2 cellular contexts compared by ENCODE assay signal in the genomic region with DNA sequence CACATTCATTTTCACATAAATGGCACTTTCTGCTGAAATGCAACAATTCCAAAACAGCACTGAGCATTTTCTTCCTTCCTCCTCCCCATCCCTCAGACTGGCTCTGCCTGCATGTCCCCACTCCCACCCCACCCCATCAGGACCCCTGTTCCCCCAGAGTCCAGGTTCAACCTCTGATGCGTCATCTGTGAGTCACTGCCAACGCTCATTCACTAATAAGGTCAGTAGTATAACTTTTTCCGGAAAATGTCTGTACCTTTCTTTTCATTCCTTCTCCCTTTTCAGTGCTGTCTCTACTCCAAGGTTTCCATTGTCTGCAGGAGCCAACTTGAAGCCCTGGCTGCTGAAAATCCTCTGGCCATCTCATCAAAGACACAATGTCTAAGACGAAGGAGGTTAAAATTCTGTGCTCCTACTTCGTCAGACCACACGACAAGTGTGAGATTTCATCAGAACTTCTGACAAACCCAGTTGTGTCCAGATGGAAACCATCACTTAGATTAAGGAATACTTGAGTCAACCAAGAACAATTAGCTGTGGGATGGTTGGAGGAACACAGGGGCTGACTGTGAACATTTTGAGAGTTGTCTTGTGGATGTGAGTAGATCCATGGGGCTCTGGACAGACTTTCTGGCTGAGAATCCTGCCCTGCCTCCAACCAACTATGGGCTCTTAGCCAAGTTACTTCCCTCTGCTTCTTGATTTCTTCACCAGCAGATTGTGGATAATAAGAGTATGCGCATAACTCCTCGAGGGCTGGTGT.
TF ChIP-seq lines count a peak whose summit lies in the region.

No MANE protein-coding gene starts in this region.

TF ChIP-seq in HCT116, 20 proteins besides CTCF, POLR2A, EP300 and RAD21:
- TF ChIP-seq FOSL1 (IDR thresholded peaks at IDR 0.05; ENCODE audit: low read depth) (peak; percentile 71), JUND (IDR thresholded peaks at IDR 0.05) (peak; percentile 37), SP1 (IDR thresholded peaks at IDR 0.05; ENCODE audit: low read depth) (no peak), SRF (IDR thresholded peaks at IDR 0.05; ENCODE audit: low read depth) (peak; percentile 86)
- TF ChIP-seq, protein P1, sequence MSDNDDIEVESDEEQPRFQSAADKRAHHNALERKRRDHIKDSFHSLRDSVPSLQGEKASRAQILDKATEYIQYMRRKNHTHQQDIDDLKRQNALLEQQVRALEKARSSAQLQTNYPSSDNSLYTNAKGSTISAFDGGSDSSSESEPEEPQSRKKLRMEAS (IDR thresholded peaks at IDR 0.05), result peak; percentile 22; the same call in 1 of the 2 replicates

TF ChIP-seq in K562, 482 proteins besides CTCF, POLR2A, EP300 and RAD21:
- peak in 1 of 2 experiments; percentile 64; a peak in 1 of 4 replicates for TF ChIP-seq SRF (CRISPR knock-in tag; IDR thresholded peaks at IDR 0.05)
- TF ChIP-seq ZBTB7A (IDR thresholded peaks at IDR 0.05; ENCODE audit: borderline replicate concordance, control insufficient read depth, low read depth, low read length), result peak; percentile 38; the same call in 1 of the 2 replicates
- TF ChIP-seq NFIC (IDR thresholded peaks at IDR 0.05), result peak; percentile 35
- TF ChIP-seq FOSL1 (tag; conservative IDR thresholded peaks at IDR 0.05), result peak; percentile 81
- TF ChIP-seq ATF3 (IDR thresholded peaks at IDR 0.05), result peak; percentile 64
- no peak for TF ChIP-seq ATF3 (CRISPR knock-in tag; conservative IDR thresholded peaks at IDR 0.05)
- TF ChIP-seq THAP7 (CRISPR knock-in tag; IDR thresholded peaks at IDR 0.05), result no peak
- TF ChIP-seq MCM7 (IDR thresholded peaks at IDR 0.05), result no peak
- TF ChIP-seq JUND (IDR thresholded peaks at IDR 0.05; ENCODE audit: borderline replicate concordance, low read depth, low read length), result peak; percentile 36; the same call in 1 of the 2 replicates
- no peak for TF ChIP-seq JUND (tag; IDR thresholded peaks at IDR 0.05; ENCODE audit: borderline replicate concordance, low read depth, low read length)
